Comparison of ENCODE assay signal across 8 cellular contexts in genomic region chr14:73457050-73457934, GRCh38. TPM values are rescaled to one million over a fixed set of nuclear protein-coding genes. Genes with fewer than 3 reads are reported as not detected.
A peak's percentile ranks its signal among the peaks of the same experiment; 100 is the strongest.
DNase-seq lines count a peak whose midpoint lies in the region; ATAC-seq and TF ChIP-seq lines count a peak whose summit lies in the region.

No MANE protein-coding gene starts in this region.

- H3K9me3 ChIP-seq in AG04450 (ENCODE audit: control insufficient read depth, insufficient read depth, low read length) (no peaks in the 10 kb centered on the region; the same call in 1 of the 2 replicates), SU-DHL-6 (ENCODE audit: insufficient read depth, low read length) (no peaks in the 10 kb centered on the region)

- no peaks in the 10 kb centered on the region for H3K9me2 ChIP-seq in SU-DHL-6 (replicated peaks; ENCODE audit: insufficient read depth, low read length)

- intact Hi-C loops in left colon (cut with DNase I, micrococcal nuclease): no loop called here

- H3K4me1 Mint-ChIP-seq in chondrocyte (ENCODE audit: low read depth): peaks cover 68% of the 10 kb centered on the region
- peaks cover 27 to 64% of the 10 kb centered on the region in 2 donors for H3K4me1 Mint-ChIP-seq in stimulated activated naive B cell treated with anti-CD40 and anti-IgM and Interleukin-4, amounts not matched to agents 10 μg/mL and 1 μg/mL and 100 μg/mL, for 72 hours

- H3K36me3 Mint-ChIP-seq in chondrocyte (ENCODE audit: low read depth): peaks cover 1% of the 10 kb centered on the region
- H3K36me3 Mint-ChIP-seq in stimulated activated naive B cell treated with anti-CD40 and anti-IgM and Interleukin-4, amounts not matched to agents 10 μg/mL and 1 μg/mL and 100 μg/mL, for 72 hours: peaks cover 2 to 4% of the 10 kb centered on the region in 2 donors

- no peak for TF ChIP-seq CTCF in AG04450 (IDR thresholded peaks at IDR 0.05; ENCODE audit: low read depth, low read length)
- no peak for TF ChIP-seq CTCF in SU-DHL-6 (IDR thresholded peaks at IDR 0.05; ENCODE audit: insufficient read depth, low read length, poor library complexity, severe bottlenecking)
- TF ChIP-seq CTCF in chondrocyte (IDR thresholded peaks at IDR 0.05): no peak

- H3K9ac ChIP-seq in SU-DHL-6 (ENCODE audit: low read length): peak overlapping the region; percentile 78

- no peaks in the 10 kb centered on the region for H3K36me3 ChIP-seq in SU-DHL-6 (ENCODE audit: low read length)

- peak overlapping the region; percentile 96 for H3K4me3 Mint-ChIP-seq in chondrocyte (ENCODE audit: unreplicated experiment)
- peak overlapping the region; percentile 93 to 99 for H3K4me3 Mint-ChIP-seq in stimulated activated naive B cell treated with anti-CD40 and anti-IgM and Interleukin-4, amounts not matched to agents 10 μg/mL and 1 μg/mL and 100 μg/mL, for 72 hours

- POLR2A ChIA-PET in AG04450 (lab: Yijun Ruan, JAX): interaction anchor here (1.1 kb wide), 1 partner anchor 11 kb away, joined by 4 read pairs; no protein-coding TSS in a partner anchor

- H3K27ac ChIP-seq in AG04450 (ENCODE audit: low read depth, low read length) (peak overlapping the region; percentile 67), SU-DHL-6 (ENCODE audit: low read depth, low read length) (no peak overlapping the region)

- peak overlapping the region; percentile 83 for H2AFZ ChIP-seq in SU-DHL-6 (ENCODE audit: low read depth, low read length, severe bottlenecking)

- peaks cover 23% of the 10 kb centered on the region for H3F3A ChIP-seq in SU-DHL-6 (ENCODE audit: insufficient read depth)

- no peaks in the 10 kb centered on the region for H3K27me3 Mint-ChIP-seq in chondrocyte (ENCODE audit: low read depth)
- no peaks in the 10 kb centered on the region for H3K27me3 Mint-ChIP-seq in stimulated activated naive B cell treated with anti-CD40 and anti-IgM and Interleukin-4, amounts not matched to agents 10 μg/mL and 1 μg/mL and 100 μg/mL, for 72 hours

- CTCF ChIA-PET in AG04450 (lab: Charles Lee): interaction anchor here (0.6 to 0.9 kb wide), 4 partner anchors 12 to 284 kb away, joined by 3 to 13 read pairs (median 6); no protein-coding TSS in a partner anchor

- peak overlapping the region; percentile 91 for H3K4me2 ChIP-seq in SU-DHL-6 (ENCODE audit: low read depth, low read length, poor library complexity, severe bottlenecking)

- H3K4me3 ChIP-seq in AG04450 (ENCODE audit: low read depth, low read length) (peak overlapping the region; percentile 90), SU-DHL-6 (ENCODE audit: insufficient read depth, low read length, poor library complexity, severe bottlenecking) (peak overlapping the region; percentile 66)

- peak; percentile 4 for ATAC-seq in GM21528 (IDR thresholded peaks at IDR 0.05; ENCODE audit: low FRiP score, unreplicated experiment)
- peak; percentile 16 for ATAC-seq in left colon
- ATAC-seq in stimulated activated naive B cell treated with anti-CD40 and anti-IgM and Interleukin-4, amounts not matched to agents 10 μg/mL and 1 μg/mL and 100 μg/mL, for 72 hours (replicated peaks): no peak
- no peak for ATAC-seq in GM21360 (IDR thresholded peaks at IDR 0.05; ENCODE audit: unreplicated experiment)

- H4K20me1 ChIP-seq in SU-DHL-6 (ENCODE audit: low read depth, low read length): peaks cover 5% of the 10 kb centered on the region

- no peaks in the 10 kb centered on the region for H3K9me3 Mint-ChIP-seq in chondrocyte (ENCODE audit: low read depth)
- no peaks in the 10 kb centered on the region for H3K9me3 Mint-ChIP-seq in stimulated activated naive B cell treated with anti-CD40 and anti-IgM and Interleukin-4, amounts not matched to agents 10 μg/mL and 1 μg/mL and 100 μg/mL, for 72 hours

- peak overlapping the region; percentile 97 for H3K27ac Mint-ChIP-seq in chondrocyte (ENCODE audit: unreplicated experiment)
- peak overlapping the region; percentile 98 for H3K27ac Mint-ChIP-seq in stimulated activated naive B cell treated with anti-CD40 and anti-IgM and Interleukin-4, amounts not matched to agents 10 μg/mL and 1 μg/mL and 100 μg/mL, for 72 hours

- H3K79me2 ChIP-seq in SU-DHL-6 (ENCODE audit: insufficient read depth, low read length): peaks cover 12% of the 10 kb centered on the region; the same call in 1 of the 2 replicates

- no peak for DNase-seq in AG04450 (ENCODE audit: low read depth, low spot score)
- DNase-seq in chondrocyte (ENCODE audit: low spot score): no peak
- peak; percentile 57 to 64 for DNase-seq in left colon
- DNase-seq in stimulated activated naive B cell treated with anti-CD40 and anti-IgM and Interleukin-4, amounts not matched to agents 10 μg/mL and 1 μg/mL and 100 μg/mL, for 72 hours: no peak
- no peak for DNase-seq in NCI-H1436 treated with DMSO at 0.1 percent for 48 hours (lab: John Stamatoyannopoulos, UW)

- H3K27me3 ChIP-seq in AG04450 (ENCODE audit: control insufficient read depth, insufficient read depth, low read length): no peaks in the 10 kb centered on the region
- H3K27me3 ChIP-seq in SU-DHL-6 (ENCODE audit: low read length): no peaks in the 10 kb centered on the region

RNA-seq across cellular contexts. Expression of gene NUMB, which starts 1.1 kb away (rescaled TPM):
- 130 and 152 TPM in 2 replicates for polyA plus RNA-seq in AG04450 (2011; rRNA removed)
- 153 and 216 TPM in 2 replicates for polyA minus RNA-seq in AG04450 (2011; rRNA and poly(A)+ RNA removed)
- 59.2 to 60.9 TPM (median 60.7 TPM) in 3 replicates for total RNA-seq in chondrocyte
- 100 to 1,000 TPM; 105 to 114 TPM for total RNA-seq in left colon

RNA-seq across cellular contexts. Expression of gene RIOX1, which starts 33.4 kb away (rescaled TPM):
- 7.0 and 8.4 TPM in 2 replicates for polyA plus RNA-seq in AG04450 (2011; rRNA removed)
- polyA minus RNA-seq in AG04450 (2011; rRNA and poly(A)+ RNA removed): 8.9 and 12.0 TPM in 2 replicates
- total RNA-seq in chondrocyte (12.4 to 13.1 TPM (median 12.9 TPM) in 3 replicates), left colon (10 to 100 TPM; 10.2 to 10.3 TPM)

Comparison
In these comparisons a context has a peak if more than half of its experiments do, and no peak if none do; other contexts are left out.
1. DNase-seq: peak in left colon (2 of 2); none in AG04450 (single experiment), chondrocyte (single experiment), stimulated activated naive B cell treated with anti-CD40 and anti-IgM and Interleukin-4, amounts not matched to agents 10 μg/mL and 1 μg/mL and 100 μg/mL, for 72 hours (single experiment) and NCI-H1436 treated with DMSO at 0.1 percent for 48 hours (single experiment).
2. ATAC-seq: peak in GM21528 (single experiment) and left colon (single experiment); none in stimulated activated naive B cell treated with anti-CD40 and anti-IgM and Interleukin-4, amounts not matched to agents 10 μg/mL and 1 μg/mL and 100 μg/mL, for 72 hours (0 of 2) and GM21360 (single experiment).